ENCODE assay signal across 2 cellular contexts in genomic region chr13:38693641-38694040, GRCh38.
TF ChIP-seq lines count a peak whose summit lies in the region.

No MANE protein-coding gene starts in this region.

TF ChIP-seq in HepG2, 621 proteins besides CTCF, POLR2A, EP300 and RAD21:
- TF ChIP-seq ZFP82 (CRISPR knock-in tag; IDR thresholded peaks at IDR 0.05; ENCODE audit: borderline replicate concordance) (no peak), ZNF784 (CRISPR knock-in tag; IDR thresholded peaks at IDR 0.05; ENCODE audit: borderline replicate concordance) (no peak)
TF ChIP-seq in HepG2: peak in this region for 0.

TF ChIP-seq in H1, 55 proteins besides CTCF, POLR2A, EP300 and RAD21:
- TF ChIP-seq EZH2 (IDR thresholded peaks at IDR 0.05; ENCODE audit: low read depth, low read length, severe bottlenecking) (no peak), CHD7 (IDR thresholded peaks at IDR 0.05; ENCODE audit: insufficient replicate concordance, low read length) (no peak), SAP30 (IDR thresholded peaks at IDR 0.05; ENCODE audit: insufficient read depth, insufficient replicate concordance, low read length) (no peak), MAFK (IDR thresholded peaks at IDR 0.05; ENCODE audit: low read depth, low read length) (no peak), GABPA (IDR thresholded peaks at IDR 0.05; ENCODE audit: borderline replicate concordance, insufficient read depth, low read length) (no peak), CREB1 (IDR thresholded peaks at IDR 0.05) (no peak), JUN (IDR thresholded peaks at IDR 0.05; ENCODE audit: low read depth, low read length) (no peak), E2F6 (IDR thresholded peaks at IDR 0.05) (no peak), BCL11A (IDR thresholded peaks at IDR 0.05; ENCODE audit: low read depth in 2 of 2, low read length in 2 of 2) (no peak), SUZ12 (IDR thresholded peaks at IDR 0.05; ENCODE audit: low read length) (no peak), SIRT6 (IDR thresholded peaks at IDR 0.05; ENCODE audit: low read length) (no peak), RXRA (IDR thresholded peaks at IDR 0.05; ENCODE audit: insufficient read depth, low read depth, low read length) (no peak), SP1 (IDR thresholded peaks at IDR 0.05; ENCODE audit: low read depth, low read length) (no peak), TBP (IDR thresholded peaks at IDR 0.05; ENCODE audit: low read depth, low read length) (no peak), JUND (IDR thresholded peaks at IDR 0.05; ENCODE audit: low read length) (no peak), SRF (IDR thresholded peaks at IDR 0.05; ENCODE audit: low read depth, low read length) (no peak), HDAC2 (IDR thresholded peaks at IDR 0.05; ENCODE audit: borderline replicate concordance in 1 of 2, low read depth in 2 of 2, low read length in 2 of 2) (no peak), FOSL1 (IDR thresholded peaks at IDR 0.05; ENCODE audit: insufficient read depth, low read depth, low read length) (no peak), TEAD4 (IDR thresholded peaks at IDR 0.05; ENCODE audit: low read depth, low read length) (no peak), NRF1 (IDR thresholded peaks at IDR 0.05; ENCODE audit: low read depth, low read length) (no peak)
TF ChIP-seq in H1: peak in this region for 0.
